ENCODE assay signal across 20 cellular contexts in genomic region chr7:2544541-2545188, GRCh38. TPM values are rescaled to one million over a fixed set of nuclear protein-coding genes. Genes with fewer than 3 reads are reported as not detected.
DNase-seq lines count a peak whose midpoint lies in the region; ATAC-seq lines count a peak whose summit lies in the region.
"Had no signal": no experiment of that assay in that cellular context is flagged by ENCODE, and none has a peak within 500 bp of the region (broad histone marks: within the 10 kb centered on the region; RNA-seq: fewer than 3 reads in every experiment).

No MANE protein-coding gene starts in this region.

- DNase-seq in activated naive CD4-positive, alpha-beta T cell treated with anti-CD3 and anti-CD28 coated beads, Interleukin-2, amount 10 ng/mL, durations not matched to agents 7 days and 5 days: no peak
- DNase-seq in activated naive CD4-positive, alpha-beta T cell treated with anti-CD3 and anti-CD28 coated beads for 36 hours: no peak
- peak; percentile 38 for DNase-seq in islet precursor cell
- DNase-seq in sciatic nerve (ENCODE audit: low spot score): peak; percentile 45
- DNase-seq in substantia nigra (lab: John Stamatoyannopoulos, UW): no peak
- DNase-seq: activated CD4-positive, alpha-beta memory T cell treated with anti-CD3 and anti-CD28 coated beads for 36 hours; activated gamma-delta T cell treated with Interleukin-2 at 50 U/mL for 16 hours; brain microvascular endothelial cell; mammary epithelial cell; NCI-H1105 treated with DMSO at 0.1 percent for 48 hours; NCI-H2029 treated with DMSO at 0.1 percent for 48 hours; NCI-H226; stimulated activated CD8-positive, alpha-beta memory T cell treated with anti-CD3 and anti-CD28 coated beads, Interleukin-4, amount 100 ng/mL, for 48 hours had no signal

- ATAC-seq in sciatic nerve: no peak
- ATAC-seq in HG03095 (IDR thresholded peaks at IDR 0.05; ENCODE audit: unreplicated experiment): no peak
- no peak for ATAC-seq in GM21515 (IDR thresholded peaks at IDR 0.05; ENCODE audit: unreplicated experiment)
- ATAC-seq: A549 had no signal

- no peak overlapping the region for H3K27ac ChIP-seq in substantia nigra (ENCODE audit: low read depth, low read length, poor library complexity, severe bottlenecking)
- H3K27ac ChIP-seq: A549, brain microvascular endothelial cell, prostate gland had no signal

- intact Hi-C loops in activated naive CD4-positive, alpha-beta T cell treated with anti-CD3 and anti-CD28 coated beads for 36 hours (cut with micrococcal nuclease): no loop called here
- intact Hi-C loops in sciatic nerve (cut with DNase I): no loop called here

- CTCF ChIA-PET in activated naive CD4-positive, alpha-beta T cell treated with anti-CD3 and anti-CD28 coated beads, Interleukin-2, amount 10 ng/mL, durations not matched to agents 7 days and 5 days (lab: Charles Lee): no interaction called here
- CTCF ChIA-PET in activated naive CD4-positive, alpha-beta T cell treated with anti-CD3 and anti-CD28 coated beads for 36 hours (lab: Charles Lee): interaction anchor here (2.1 kb wide), 1 partner anchor 76 kb away, joined by 4 read pairs; no protein-coding TSS in a partner anchor

- H3K27me3 Mint-ChIP-seq in activated naive CD4-positive, alpha-beta T cell treated with anti-CD3 and anti-CD28 coated beads, Interleukin-2, amount 10 ng/mL, durations not matched to agents 7 days and 5 days: no peaks in the 10 kb centered on the region
- no peaks in the 10 kb centered on the region for H3K27me3 Mint-ChIP-seq in activated naive CD4-positive, alpha-beta T cell treated with anti-CD3 and anti-CD28 coated beads for 36 hours (ENCODE audit: low read depth)
- no peaks in the 10 kb centered on the region for H3K27me3 Mint-ChIP-seq in IgD-negative memory B cell
- H3K27me3 Mint-ChIP-seq: activated CD4-positive, alpha-beta memory T cell treated with anti-CD3 and anti-CD28 coated beads for 36 hours; type B pancreatic cell had no signal

- H3K36me3 Mint-ChIP-seq in activated naive CD4-positive, alpha-beta T cell treated with anti-CD3 and anti-CD28 coated beads, Interleukin-2, amount 10 ng/mL, durations not matched to agents 7 days and 5 days: peaks cover 20% of the 10 kb centered on the region
- peaks cover 23% of the 10 kb centered on the region for H3K36me3 Mint-ChIP-seq in activated naive CD4-positive, alpha-beta T cell treated with anti-CD3 and anti-CD28 coated beads for 36 hours (ENCODE audit: low read depth)
- no peaks in the 10 kb centered on the region for H3K36me3 Mint-ChIP-seq in IgD-negative memory B cell

- no peak overlapping the region for H3K4me3 Mint-ChIP-seq in activated naive CD4-positive, alpha-beta T cell treated with anti-CD3 and anti-CD28 coated beads, Interleukin-2, amount 10 ng/mL, durations not matched to agents 7 days and 5 days
- no peak overlapping the region for H3K4me3 Mint-ChIP-seq in activated naive CD4-positive, alpha-beta T cell treated with anti-CD3 and anti-CD28 coated beads for 36 hours
- peak overlapping the region in 2 of 4 donors; percentile 35 to 45 for H3K4me3 Mint-ChIP-seq in IgD-negative memory B cell
- H3K4me3 Mint-ChIP-seq: activated CD4-positive, alpha-beta memory T cell treated with anti-CD3 and anti-CD28 coated beads for 36 hours; T-helper 1 cell treated with Interleukin-12 subunit alpha and Interleukin-12 subunit beta and Interleukin-4 antibody, amounts not matched to agents 30 μg/mL and 1 μg/mL, for 36 hours; type B pancreatic cell had no signal

- H3K4me1 Mint-ChIP-seq in activated naive CD4-positive, alpha-beta T cell treated with anti-CD3 and anti-CD28 coated beads, Interleukin-2, amount 10 ng/mL, durations not matched to agents 7 days and 5 days: peaks cover 5% of the 10 kb centered on the region
- peaks cover 5% of the 10 kb centered on the region for H3K4me1 Mint-ChIP-seq in activated naive CD4-positive, alpha-beta T cell treated with anti-CD3 and anti-CD28 coated beads for 36 hours (ENCODE audit: low read depth)
- peaks cover 5 to 7% (median 6%) of the 10 kb centered on the region in 3 donors for H3K4me1 Mint-ChIP-seq in IgD-negative memory B cell

- H3K9me3 Mint-ChIP-seq in activated naive CD4-positive, alpha-beta T cell treated with anti-CD3 and anti-CD28 coated beads, Interleukin-2, amount 10 ng/mL, durations not matched to agents 7 days and 5 days: no peaks in the 10 kb centered on the region
- H3K9me3 Mint-ChIP-seq in activated naive CD4-positive, alpha-beta T cell treated with anti-CD3 and anti-CD28 coated beads for 36 hours: no peaks in the 10 kb centered on the region
- H3K9me3 Mint-ChIP-seq in IgD-negative memory B cell: no peaks in the 10 kb centered on the region
- H3K9me3 Mint-ChIP-seq: activated CD4-positive, alpha-beta memory T cell treated with anti-CD3 and anti-CD28 coated beads for 36 hours; T-helper 1 cell treated with Interleukin-12 subunit alpha and Interleukin-12 subunit beta and Interleukin-4 antibody, amounts not matched to agents 30 μg/mL and 1 μg/mL, for 36 hours; type B pancreatic cell had no signal

- H3K27ac Mint-ChIP-seq in activated naive CD4-positive, alpha-beta T cell treated with anti-CD3 and anti-CD28 coated beads, Interleukin-2, amount 10 ng/mL, durations not matched to agents 7 days and 5 days: peak overlapping the region; percentile 37
- H3K27ac Mint-ChIP-seq in activated naive CD4-positive, alpha-beta T cell treated with anti-CD3 and anti-CD28 coated beads for 36 hours: no peak overlapping the region
- H3K27ac Mint-ChIP-seq in IgD-negative memory B cell: peak overlapping the region; percentile 80 to 92 (median 85)
- H3K27ac Mint-ChIP-seq: activated CD4-positive, alpha-beta memory T cell treated with anti-CD3 and anti-CD28 coated beads for 36 hours; T-helper 1 cell treated with Interleukin-12 subunit alpha and Interleukin-12 subunit beta and Interleukin-4 antibody, amounts not matched to agents 30 μg/mL and 1 μg/mL, for 36 hours; type B pancreatic cell had no signal

RNA-seq across cellular contexts. Expression of gene BRAT1, which starts 10.7 kb away (rescaled TPM):
- total RNA-seq in activated naive CD4-positive, alpha-beta T cell treated with anti-CD3 and anti-CD28 coated beads for 36 hours: 10 to 100 TPM; 26.8 to 27.3 TPM
- 39.4 TPM for polyA plus RNA-seq in IgD-negative memory B cell
- 22.0 TPM for total RNA-seq in sciatic nerve

RNA-seq across cellular contexts. Expression of gene IQCE, which starts 14.1 kb away (rescaled TPM):
- total RNA-seq in activated naive CD4-positive, alpha-beta T cell treated with anti-CD3 and anti-CD28 coated beads for 36 hours: 1 to 10 TPM; 6.6 to 9.4 TPM
- polyA plus RNA-seq in IgD-negative memory B cell: 2.3 TPM
- total RNA-seq in sciatic nerve: 21.4 TPM

RNA-seq across cellular contexts. Expression of gene LFNG, which starts 25.1 kb away (rescaled TPM):
- total RNA-seq in activated naive CD4-positive, alpha-beta T cell treated with anti-CD3 and anti-CD28 coated beads for 36 hours: 10 to 100 TPM; 19.7 to 22.7 TPM
- 1.7 TPM for polyA plus RNA-seq in IgD-negative memory B cell
- total RNA-seq in sciatic nerve: 20.1 TPM

Comparison
In these comparisons a context has a peak if more than half of its experiments do, and no peak if none do; other contexts are left out.
1. DNase-seq: peak in islet precursor cell (single experiment) and sciatic nerve (single experiment); none in activated naive CD4-positive, alpha-beta T cell treated with anti-CD3 and anti-CD28 coated beads, Interleukin-2, amount 10 ng/mL, durations not matched to agents 7 days and 5 days (single experiment), activated naive CD4-positive, alpha-beta T cell treated with anti-CD3 and anti-CD28 coated beads for 36 hours (single experiment) and substantia nigra (0 of 49).